Comparison of ENCODE assay signal across 1 cellular context in the genomic region with DNA sequence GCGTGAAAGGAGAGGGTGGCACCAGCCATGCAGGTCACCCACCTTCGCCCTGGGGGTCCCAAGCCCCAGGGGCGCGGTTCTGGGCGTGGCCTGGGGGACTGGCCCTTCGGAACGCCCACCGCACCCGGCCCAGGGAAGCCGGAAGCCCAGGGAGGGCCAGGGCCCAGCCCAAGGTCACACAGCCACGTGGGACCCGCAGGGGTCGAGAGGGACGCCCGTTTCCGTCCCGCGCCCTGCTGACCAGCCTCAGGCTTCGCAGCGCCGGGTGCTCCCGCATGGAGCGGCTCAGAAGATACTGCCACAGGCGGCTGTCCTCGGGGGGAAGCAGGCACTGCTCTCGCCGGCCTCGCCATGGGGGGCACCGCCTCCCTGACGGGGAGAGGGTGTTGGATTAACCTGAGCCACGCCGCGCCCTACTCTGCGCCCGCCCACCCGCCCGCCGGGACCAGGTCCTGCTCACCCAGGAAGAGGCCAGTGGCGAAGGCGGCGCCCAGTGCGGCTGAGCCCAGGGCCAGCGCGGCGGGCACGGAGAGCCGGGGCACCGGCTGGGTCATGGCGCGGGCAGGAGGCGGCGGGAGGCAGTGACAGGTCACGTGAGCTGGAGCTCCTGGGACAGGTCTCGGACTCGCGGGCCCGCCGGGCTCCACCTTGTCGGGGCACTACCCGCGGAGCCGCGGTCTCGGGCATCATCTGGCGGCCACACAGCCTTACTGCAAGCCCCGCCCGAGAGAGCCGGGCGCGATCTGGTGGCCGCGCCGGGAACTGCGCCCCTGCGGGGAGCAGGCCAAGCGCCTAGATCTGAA.
A peak's percentile ranks its signal among the peaks of the same experiment; 100 is the strongest.
TF ChIP-seq lines count a peak whose summit lies in the region.

A gene (minus strand): TSS at position 583 of the 803 bp plus-strand sequence. CDS start 29 bp downstream, at position 554.

TF ChIP-seq in SK-N-SH, 30 proteins besides CTCF, POLR2A, EP300 and RAD21 (continued from another document):
- TF ChIP-seq TAF1 (IDR thresholded peaks at IDR 0.05; ENCODE audit: borderline replicate concordance, low read depth, low read length) = peak; percentile 22; the same call in 1 of the 2 replicates
- peak; percentile 95 for TF ChIP-seq SMC3 (IDR thresholded peaks at IDR 0.05; ENCODE audit: low read depth, low read length)
- TF ChIP-seq POLR2AphosphoS5 (IDR thresholded peaks at IDR 0.05; ENCODE audit: low read depth, low read length) = no peak
- TF ChIP-seq, protein P1, sequence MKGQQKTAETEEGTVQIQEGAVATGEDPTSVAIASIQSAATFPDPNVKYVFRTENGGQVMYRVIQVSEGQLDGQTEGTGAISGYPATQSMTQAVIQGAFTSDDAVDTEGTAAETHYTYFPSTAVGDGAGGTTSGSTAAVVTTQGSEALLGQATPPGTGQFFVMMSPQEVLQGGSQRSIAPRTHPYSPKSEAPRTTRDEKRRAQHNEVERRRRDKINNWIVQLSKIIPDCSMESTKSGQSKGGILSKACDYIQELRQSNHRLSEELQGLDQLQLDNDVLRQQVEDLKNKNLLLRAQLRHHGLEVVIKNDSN (IDR thresholded peaks at IDR 0.05; ENCODE audit: borderline replicate concordance, low read depth) = peak; percentile 89
- no peak for TF ChIP-seq FOSL2 (IDR thresholded peaks at IDR 0.05; ENCODE audit: borderline replicate concordance, low read depth)
- no peak for TF ChIP-seq GATA2 (CRISPR knock-in tag; IDR thresholded peaks at IDR 0.05)
- TF ChIP-seq RFX5 (IDR thresholded peaks at IDR 0.05; ENCODE audit: low read length) = no peak
